In the genomic region with DNA sequence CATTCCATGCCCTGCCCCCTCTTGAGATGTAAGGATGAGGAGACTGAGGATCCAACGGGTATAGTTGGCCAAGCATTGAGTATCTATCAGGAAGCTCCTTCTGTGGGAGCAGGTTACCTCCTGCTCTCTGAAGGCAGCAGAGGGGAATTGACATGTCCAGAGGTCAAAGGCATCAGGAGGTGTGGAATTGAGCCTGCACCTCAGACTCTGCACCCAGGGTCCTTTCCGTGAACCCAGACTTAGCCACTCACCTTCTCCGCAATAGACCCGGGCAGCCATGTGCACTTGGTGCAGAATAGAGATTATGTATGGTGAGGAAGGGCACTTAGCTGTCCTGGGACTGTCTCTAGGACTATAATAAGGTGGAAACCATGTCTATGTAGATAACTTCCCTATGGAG, we compare ENCODE assay signal across 17 cellular contexts.
DNase-seq lines count a peak whose midpoint lies in the region; ATAC-seq, FAIRE-seq and TF ChIP-seq lines count a peak whose summit lies in the region.
"Had no signal": no experiment of that assay in that cellular context is flagged by ENCODE, and none has a peak within 500 bp of the region (broad histone marks: within the 10 kb centered on the region; RNA-seq: fewer than 3 reads in every experiment).

No MANE protein-coding gene starts in this region.

- H3K27me3 Mint-ChIP-seq in nephron (ENCODE audit: low read depth) (peaks cover 8% of the 10 kb centered on the region), mesothelial cell of epicardium (ENCODE audit: low read depth) (no peaks in the 10 kb centered on the region)

- POLR2A ChIA-PET in H1 (lab: Charles Lee; ENCODE audit: partially characterized antibody), result interaction anchor here (1.2 kb wide), 1 partner anchor 9 kb away, joined by 3 read pairs; no protein-coding TSS in a partner anchor

- FAIRE-seq in H1 (lab: Jason Lieb, UNC) (no peak), small intestine (lab: Jason Lieb, UNC) (no peak)
- FAIRE-seq: G401.6, GM12892, GM19239 had no signal

- H3K56ac ChIP-seq in H1 (replicated peaks; ENCODE audit: insufficient read length, low read depth, low read length), result no peak overlapping the region

- H4K8ac ChIP-seq in H1 (ENCODE audit: extremely low read depth, insufficient read depth, low read length), result no peak overlapping the region

- no peak for DNase-seq in H1 (ENCODE audit: low read depth in 1 of 2, low spot score in 2 of 2)
- DNase-seq in small intestine, result peak; percentile 23
- no peak for DNase-seq in mesothelial cell of epicardium (ENCODE audit: low spot score in 2 of 2, unreplicated experiment in 2 of 2)
- DNase-seq in ascending aorta (ENCODE audit: low spot score in 2 of 2), result no peak
- DNase-seq: C1 segment of cervical spinal cord; Calu3; CD4-positive, alpha-beta memory T cell; COR-L47; DND-41; GM23248; H9 had no signal

- no peak overlapping the region for H2AFZ ChIP-seq in H1 (ENCODE audit: low read length)
- H2AFZ ChIP-seq: GM23248 had no signal

- H2BK15ac ChIP-seq in H1 (ENCODE audit: low read length), result no peak overlapping the region

- H2BK20ac ChIP-seq in H1 (ENCODE audit: low read length), result no peak overlapping the region

- intact Hi-C loops in ascending aorta (cut with DNase I), result no loop called here

- no peaks in the 10 kb centered on the region for H3K9me3 Mint-ChIP-seq in nephron
- H3K9me3 Mint-ChIP-seq in mesothelial cell of epicardium, result peaks cover 3% of the 10 kb centered on the region
- H3K9me3 Mint-ChIP-seq: CD4-positive, alpha-beta memory T cell; H9 had no signal

- H3K79me2 ChIP-seq in H1 (ENCODE audit: control insufficient read depth in 1 of 2, insufficient read depth in 2 of 2, low read length in 2 of 2), result no peaks in the 10 kb centered on the region

- H3K27ac ChIP-seq in H1 (ENCODE audit: low read depth, low read length) (no peak overlapping the region), small intestine (ENCODE audit: low read depth in 1 of 2, low read length in 1 of 2) (no peak overlapping the region), ascending aorta (no peak overlapping the region)
- H3K27ac ChIP-seq: GM23248 had no signal

- no peak overlapping the region for H3K18ac ChIP-seq in H1 (ENCODE audit: extremely low read depth, low read length)

- no peaks in the 10 kb centered on the region for H4K20me1 ChIP-seq in H1 (replicated peaks in 1 of 2; ENCODE audit: control insufficient read depth in 1 of 2, insufficient read depth in 2 of 2, low read length in 2 of 2)

- no peaks in the 10 kb centered on the region for H3K23me2 ChIP-seq in H1 (ENCODE audit: low read depth, low read length)

- H3K9me3 ChIP-seq in H1 (ENCODE audit: insufficient read depth in 2 of 2, low read depth in 1 of 2, low read length in 1 of 2), result no peaks in the 10 kb centered on the region
- no peaks in the 10 kb centered on the region for H3K9me3 ChIP-seq in small intestine (ENCODE audit: control insufficient read depth, low read depth)
- H3K9me3 ChIP-seq in ascending aorta, result no peaks in the 10 kb centered on the region

- no peak overlapping the region for H4K91ac ChIP-seq in H1 (replicated peaks; ENCODE audit: insufficient read length, low read length)

- H3K9ac ChIP-seq in H1 (replicated peaks in 1 of 4; ENCODE audit: extremely low read depth in 1 of 4, low read depth in 3 of 4, low read length in 3 of 4), result no peak overlapping the region
- H3K9ac ChIP-seq: GM23248 had no signal

- no peak for TF ChIP-seq RAD21 in H1 (IDR thresholded peaks at IDR 0.05 in 1 of 2, conservative IDR thresholded peaks at IDR 0.05 in 1 of 2; ENCODE audit: low read depth in 2 of 2, low read length in 2 of 2)

- CTCF ChIA-PET in H1 (lab: Charles Lee; ENCODE audit: partially characterized antibody), result interaction anchor here (1.6 to 2.4 kb wide), 2 partner anchors 9 to 251 kb away, joined by 3 to 5 read pairs; no protein-coding TSS in a partner anchor

- no peaks in the 10 kb centered on the region for H3K36me3 ChIP-seq in H1 (ENCODE audit: control insufficient read depth in 2 of 4, insufficient read depth in 4 of 4, low read length in 3 of 4)
- no peaks in the 10 kb centered on the region for H3K36me3 ChIP-seq in small intestine (ENCODE audit: control insufficient read depth in 2 of 2, insufficient read depth in 2 of 2, low read length in 2 of 2)
- no peaks in the 10 kb centered on the region for H3K36me3 ChIP-seq in ascending aorta

- 0 out of 2 replicates have a peak overlapping the region, but pooled peaks have one; percentile 13 for H2AK5ac ChIP-seq in H1 (ENCODE audit: low read depth, low read length)

- H3K4me1 Mint-ChIP-seq in nephron, result peaks cover 60% of the 10 kb centered on the region
- peaks cover 10% of the 10 kb centered on the region for H3K4me1 Mint-ChIP-seq in mesothelial cell of epicardium
- H3K4me1 Mint-ChIP-seq: CD4-positive, alpha-beta memory T cell had no signal

- H3K79me1 ChIP-seq in H1 (ENCODE audit: low read depth, low read length), result no peaks in the 10 kb centered on the region

- H3K23ac ChIP-seq in H1 (ENCODE audit: insufficient read length), result no peak overlapping the region

- H3K36me3 Mint-ChIP-seq in nephron (ENCODE audit: low read depth) (peaks cover 4% of the 10 kb centered on the region), mesothelial cell of epicardium (peaks cover 2% of the 10 kb centered on the region)
- H3K36me3 Mint-ChIP-seq: CD4-positive, alpha-beta memory T cell had no signal

- no peak for TF ChIP-seq EP300 in H1 (IDR thresholded peaks at IDR 0.05; ENCODE audit: borderline replicate concordance in 1 of 2, low read depth in 2 of 2, low read length in 2 of 2)

- no peak for TF ChIP-seq CTCF in H1 (IDR thresholded peaks at IDR 0.05; ENCODE audit: control extremely low read depth in 1 of 3, insufficient read depth in 1 of 3, low read depth in 1 of 3, low read length in 3 of 3)
- no peak for TF ChIP-seq CTCF in nephron (IDR thresholded peaks at IDR 0.05; ENCODE audit: unreplicated experiment in 3 of 3)
- TF ChIP-seq CTCF in mesothelial cell of epicardium (IDR thresholded peaks at IDR 0.05; ENCODE audit: unreplicated experiment), result no peak
- TF ChIP-seq CTCF in ascending aorta (IDR thresholded peaks at IDR 0.05), result no peak

- H4K5ac ChIP-seq in H1 (ENCODE audit: insufficient read length, low read depth, low read length), result no peak overlapping the region

- TF ChIP-seq POLR2A in H1 (IDR thresholded peaks at IDR 0.05; ENCODE audit: control extremely low read depth in 1 of 2, low read depth in 2 of 2, low read length in 2 of 2), result no peak

- no peak overlapping the region for H3K4ac ChIP-seq in H1 (replicated peaks; ENCODE audit: insufficient read length, low read depth, low read length)

- no peak overlapping the region for H3K14ac ChIP-seq in H1 (ENCODE audit: insufficient read length)

- H3K4me3 Mint-ChIP-seq in nephron (no peak overlapping the region), mesothelial cell of epicardium (no peak overlapping the region)
- H3K4me3 Mint-ChIP-seq: CD4-positive, alpha-beta memory T cell; H9 had no signal

- H3K4me3 ChIP-seq in H1 (ENCODE audit: extremely low read depth in 1 of 4, insufficient read depth in 2 of 4, low read depth in 3 of 4, low read length in 4 of 4), result no peak overlapping the region
- H3K4me3 ChIP-seq in small intestine (ENCODE audit: low read depth in 1 of 2, low read length in 2 of 2), result no peak overlapping the region
- H3K4me3 ChIP-seq in ascending aorta, result no peak overlapping the region
- H3K4me3 ChIP-seq: GM23248 had no signal

- peak overlapping the region; percentile 56 to 91 (median 76) for H3K27ac Mint-ChIP-seq in nephron
- no peak overlapping the region for H3K27ac Mint-ChIP-seq in mesothelial cell of epicardium
- H3K27ac Mint-ChIP-seq: CD4-positive, alpha-beta memory T cell had no signal

- no peak for ATAC-seq in HG02759 (IDR thresholded peaks at IDR 0.05; ENCODE audit: unreplicated experiment)
- ATAC-seq: HCT116 had no signal

- no peak overlapping the region for H2BK120ac ChIP-seq in H1 (replicated peaks; ENCODE audit: low read depth, low read length)

- 90% methylated on average over 4 of the region's 4 CpGs; no CpG with 5 or more reads in 1 of the 2 experiments for WGBS in H1 (ENCODE audit: extremely low coverage in 1 of 2, insufficient coverage in 1 of 2, insufficient read length in 1 of 2, insufficient replicate concordance in 2 of 2, low coverage in 1 of 2, low lambda C conversion rate in 2 of 2, missing lambda C conversion rate in 1 of 2), 2 experiments
- 79 to 91% (median 85%) methylated on average over 4 of the region's 4 CpGs for WGBS in small intestine, 3 donors

- H2BK12ac ChIP-seq in H1 (ENCODE audit: low read depth, low read length), result peak overlapping the region; percentile 50; the same call in 1 of the 2 replicates

- no peak overlapping the region for H3K4me2 ChIP-seq in H1 (ENCODE audit: insufficient read depth in 1 of 2, low read depth in 2 of 2, low read length in 2 of 2)

- H3K27me3 ChIP-seq in H1 (replicated peaks in 1 of 4; ENCODE audit: control insufficient read depth in 3 of 4, extremely low read depth in 1 of 4, insufficient read depth in 3 of 4, low read length in 3 of 4) (no peaks in the 10 kb centered on the region), small intestine (ENCODE audit: control insufficient read depth in 2 of 2, insufficient read depth in 2 of 2, low read length in 2 of 2) (no peaks in the 10 kb centered on the region), ascending aorta (no peaks in the 10 kb centered on the region)

- H2BK5ac ChIP-seq in H1 (ENCODE audit: low read depth, low read length), result no peak overlapping the region

- H3K4me1 ChIP-seq in H1 (replicated peaks in 1 of 4; ENCODE audit: control insufficient read depth in 3 of 4, insufficient read depth in 4 of 4, low read length in 3 of 4) (peaks cover 1 to 7% (median 3%) of the 10 kb centered on the region in 4 experiments; a peak in 5 of 7 replicates), small intestine (ENCODE audit: control insufficient read depth in 2 of 2, insufficient read depth in 1 of 2, low read depth in 1 of 2, low read length in 1 of 2) (no peaks in the 10 kb centered on the region), ascending aorta (peaks cover 0 to 12% of the 10 kb centered on the region in 2 donors)

TF ChIP-seq in H1, 55 proteins besides CTCF, POLR2A, EP300 and RAD21 (continues in another document):
- no peak for TF ChIP-seq TEAD4 (IDR thresholded peaks at IDR 0.05; ENCODE audit: low read depth, low read length)
- TF ChIP-seq YY1 (IDR thresholded peaks at IDR 0.05; ENCODE audit: low read depth, low read length), result no peak
- TF ChIP-seq, protein P1, sequence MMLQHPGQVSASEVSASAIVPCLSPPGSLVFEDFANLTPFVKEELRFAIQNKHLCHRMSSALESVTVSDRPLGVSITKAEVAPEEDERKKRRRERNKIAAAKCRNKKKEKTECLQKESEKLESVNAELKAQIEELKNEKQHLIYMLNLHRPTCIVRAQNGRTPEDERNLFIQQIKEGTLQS (IDR thresholded peaks at IDR 0.05; ENCODE audit: insufficient read depth, low read depth, low read length), result no peak
- no peak for TF ChIP-seq KDM1A (IDR thresholded peaks at IDR 0.05; ENCODE audit: borderline replicate concordance, low read length)
